22 cellular contexts compared by ENCODE assay signal in the genomic region with DNA sequence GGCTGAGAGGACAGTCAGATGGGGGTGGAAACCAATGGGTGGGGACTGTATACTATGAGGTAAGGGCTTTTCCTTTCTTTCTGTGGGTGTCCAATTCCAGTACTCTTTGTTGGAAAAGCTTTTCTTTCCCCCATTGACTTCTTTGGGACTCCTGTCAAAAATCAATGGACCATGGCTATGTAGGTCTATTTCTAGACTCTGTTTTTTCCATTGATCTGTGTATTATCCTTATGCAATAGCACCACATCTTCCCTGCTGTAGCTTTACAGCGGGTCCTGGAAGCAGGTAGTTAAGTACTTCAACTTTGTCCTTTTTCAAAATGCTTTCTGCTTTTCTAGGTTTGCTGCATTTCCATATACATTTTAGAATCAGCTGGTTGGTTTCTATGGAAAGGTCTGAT.
"Had no signal": no experiment of that assay in that cellular context is flagged by ENCODE, and none has a peak within 500 bp of the region (broad histone marks: within the 10 kb centered on the region; RNA-seq: fewer than 3 reads in every experiment).

No MANE protein-coding gene starts in this region.

- H3K27me3 ChIP-seq: colonic mucosa, heart right ventricle had no signal

- H3K36me3 ChIP-seq: colonic mucosa, esophagus squamous epithelium, gastrocnemius medialis, lower lobe of right lung had no signal

- H3K4me3 ChIP-seq: colonic mucosa, esophagus squamous epithelium, gastrocnemius medialis, heart right ventricle, left lung, lower lobe of right lung, mucosa of descending colon had no signal

- H3K4me1 ChIP-seq: colonic mucosa, esophagus squamous epithelium, gastrocnemius medialis, left lung, lower lobe of right lung had no signal

- ATAC-seq: effector memory CD8-positive, alpha-beta T cell; esophagus mucosa; gastrocnemius medialis; left cardiac atrium; left lung; left ventricle myocardium superior; lower lobe of right lung; mucosa of descending colon had no signal

- H3K27ac ChIP-seq: colonic mucosa, epithelial cell of prostate, esophagus squamous epithelium, gastrocnemius medialis, heart right ventricle, left lung, lower lobe of right lung had no signal

- DNase-seq: colonic mucosa; cortex of kidney; effector CD8-positive, alpha-beta T cell; effector memory CD8-positive, alpha-beta T cell; endodermal cell; erythroblast; esophagus squamous epithelium; foreskin fibroblast; foreskin melanocyte; gastrocnemius medialis; head of caudate nucleus; heart right ventricle; hippocampal formation; left cardiac atrium; mesenchymal stem cell; naive B cell had no signal

- H3K9me3 ChIP-seq: colonic mucosa had no signal
